In genomic region chr6:22067127-22067526, GRCh38 we compare ENCODE assay signal across 2 cellular contexts.
TF ChIP-seq lines count a peak whose summit lies in the region.

No MANE protein-coding gene starts in this region.

TF ChIP-seq in SK-N-SH, 30 proteins besides CTCF, POLR2A, EP300 and RAD21 (continued from another document):
- no peak for TF ChIP-seq USF2 (IDR thresholded peaks at IDR 0.05; ENCODE audit: borderline replicate concordance, low read depth, low read length)

TF ChIP-seq in SK-N-SH treated with all-trans-retinoic acid at 6 μM for 48 hours, 23 proteins besides CTCF, POLR2A, EP300 and RAD21 (continued from another document):
- no peak for TF ChIP-seq RARB (CRISPR knock-in tag; IDR thresholded peaks at IDR 0.05)
- TF ChIP-seq ESRRG (CRISPR knock-in tag; IDR thresholded peaks at IDR 0.05), result no peak
- no peak for TF ChIP-seq ARNTL (CRISPR knock-in tag; IDR thresholded peaks at IDR 0.05; ENCODE audit: borderline replicate concordance, low read depth)
- no peak for TF ChIP-seq SNAI2 (CRISPR knock-in tag; IDR thresholded peaks at IDR 0.05)
TF ChIP-seq in SK-N-SH treated with all-trans-retinoic acid at 6 μM for 48 hours: peak in this region for 0.
